In the genomic region with DNA sequence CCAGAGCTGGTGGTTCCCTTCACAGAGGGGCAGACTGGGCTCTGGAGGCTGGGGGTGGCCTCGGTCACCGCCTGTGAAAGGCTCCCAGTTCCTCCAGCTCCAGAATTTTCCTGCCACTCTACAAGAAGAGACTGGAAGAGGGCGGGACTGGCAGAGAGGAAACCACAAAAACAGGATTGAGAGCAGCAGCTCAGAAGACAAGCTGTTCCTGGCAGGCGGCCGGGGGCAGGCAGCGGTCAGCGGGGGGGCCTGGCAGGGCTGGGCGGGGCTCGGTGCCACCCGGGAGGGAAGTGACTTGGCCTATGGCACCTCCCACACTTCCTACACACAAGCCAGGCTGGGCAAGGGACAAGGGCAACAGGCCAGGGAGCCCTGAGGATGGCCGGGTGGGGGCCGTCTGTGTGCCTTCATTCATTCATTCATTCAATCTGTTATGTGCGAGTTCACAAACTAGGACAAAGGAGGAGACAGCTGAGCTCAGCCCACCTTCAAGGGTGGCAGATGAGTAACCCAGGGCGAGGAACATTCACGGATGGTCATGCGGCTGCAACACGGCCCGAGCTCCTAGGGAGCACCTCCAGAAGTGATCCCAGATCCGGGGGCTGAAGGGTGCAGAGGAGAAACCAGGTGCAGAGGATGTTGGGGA, we compare ENCODE assay signal across 8 cellular contexts. TPM values are rescaled to one million over a fixed set of nuclear protein-coding genes. Genes with fewer than 3 reads are reported as not detected.
A peak's percentile ranks its signal among the peaks of the same experiment; 100 is the strongest.
DNase-seq lines count a peak whose midpoint lies in the region; ATAC-seq and TF ChIP-seq lines count a peak whose summit lies in the region.

No MANE protein-coding gene starts in this region.

- no peak for TF ChIP-seq RAD21 in HCT116 (IDR thresholded peaks at IDR 0.05; ENCODE audit: low read depth)

- H3K27ac ChIP-seq in HCT116 (ENCODE audit: low read depth, low read length) = peak overlapping the region; percentile 93
- H3K27ac ChIP-seq in parathyroid adenoma = peak overlapping the region; percentile 76

- peak overlapping the region; percentile 66 for H3K9ac ChIP-seq in HCT116 (ENCODE audit: low read length)
- no peak overlapping the region for H3K9ac ChIP-seq in parathyroid adenoma

- no peak for TF ChIP-seq POLR2A in HCT116 (IDR thresholded peaks at IDR 0.05; ENCODE audit: borderline replicate concordance, extremely low read depth, insufficient read depth, insufficient read length)

- ATAC-seq in HCT116 (peak; percentile 64), Right ventricle myocardium superior (ENCODE audit: poor library complexity) (peak; percentile 96), HG03196 (IDR thresholded peaks at IDR 0.05; ENCODE audit: unreplicated experiment) (no peak)

- H3K36me3 ChIP-seq in HCT116 (ENCODE audit: control insufficient read depth in 1 of 2, insufficient read depth in 2 of 2, low read length in 2 of 2) = no peaks in the 10 kb centered on the region
- H3K36me3 ChIP-seq in parathyroid adenoma (ENCODE audit: control insufficient read depth, insufficient read depth, low read length) = no peaks in the 10 kb centered on the region

- TSS peak; percentile 68 for BruUV-seq in HCT116 (replicated peaks; lab: Mats Ljungman, UMichigan)

- H4K20me1 ChIP-seq in HCT116 (ENCODE audit: insufficient read depth) = no peaks in the 10 kb centered on the region

- TF ChIP-seq CTCF in HCT116 (IDR thresholded peaks at IDR 0.05 in 2 of 3, conservative IDR thresholded peaks at IDR 0.05 in 1 of 3; ENCODE audit: borderline replicate concordance in 1 of 3, insufficient read depth in 1 of 3, low read depth in 2 of 3, low read length in 2 of 3) (no peak), parathyroid adenoma (IDR thresholded peaks at IDR 0.05) (no peak), GM10266 (IDR thresholded peaks at IDR 0.05; ENCODE audit: control insufficient read depth, insufficient read depth, low read depth, missing control alignments) (no peak)

- peak overlapping the region; percentile 85 for H3K4me2 ChIP-seq in HCT116 (ENCODE audit: low read length)
- H3K4me2 ChIP-seq in parathyroid adenoma (ENCODE audit: low read length) = peak overlapping the region; percentile 84

- RAD21 ChIA-PET in HCT116 (lab: Charles Lee; ENCODE audit: low non-redundant PET in 1 of 2, low total read pairs in 2 of 2, uncharacterized antibody in 2 of 2, unreplicated experiment in 2 of 2) = no interaction called here

- CTCF ChIA-PET in HCT116 (lab: Charles Lee) = interaction anchor here (0.6 to 1.5 kb wide), 4 partner anchors 10 to 102 kb away, joined by 3 to 6 read pairs (median 4); no protein-coding TSS in a partner anchor

- H3K4me1 ChIP-seq in HCT116 (ENCODE audit: control insufficient read depth in 1 of 2, insufficient read depth in 2 of 2, low read length in 2 of 2) = peaks cover 62 to 82% of the 10 kb centered on the region in 2 experiments
- peaks cover 12% of the 10 kb centered on the region for H3K4me1 ChIP-seq in parathyroid adenoma

- H3K27me3 ChIP-seq in HCT116 (ENCODE audit: insufficient read depth, low read length) = no peaks in the 10 kb centered on the region
- no peaks in the 10 kb centered on the region for H3K27me3 ChIP-seq in parathyroid adenoma (ENCODE audit: control insufficient read depth, insufficient read depth, low read length)

- H3K4me3 ChIP-seq in HCT116 (replicated peaks in 1 of 2; ENCODE audit: low read depth in 1 of 2, low read length in 2 of 2) (peak overlapping the region; percentile 36 to 57), parathyroid adenoma (ENCODE audit: low read depth, low read length) (peak overlapping the region; percentile 55)

- DNase-seq in AG20443 (ENCODE audit: low spot score) (peak; percentile 91), HCT116 (ENCODE audit: low read depth, low spot score) (peak; percentile 84), NOMO-1 treated with DMSO at 0.1 percent for 48 hours (lab: John Stamatoyannopoulos, UW; ENCODE audit: unreplicated experiment) (peak; percentile 59), amniotic epithelial cell (ENCODE audit: low read depth) (peak; percentile 93), Right ventricle myocardium superior (peak; percentile 97), GM10266 (ENCODE audit: extremely low spot score) (no peak)

- H2AFZ ChIP-seq in HCT116 (ENCODE audit: low read depth, low read length, poor library complexity, severe bottlenecking) = no peak overlapping the region
- H2AFZ ChIP-seq in parathyroid adenoma = peak overlapping the region; percentile 76

- intact Hi-C loops in HCT116 (cut with micrococcal nuclease) (loop anchor here (5.0 kb wide), 1 partner anchor 120 kb away; the partner anchor contains the start of gene AP3D1), Right ventricle myocardium superior (cut with DNase I) (no loop called here)

- H3K79me2 ChIP-seq in HCT116 (ENCODE audit: insufficient read depth, low read length) = no peaks in the 10 kb centered on the region
- no peaks in the 10 kb centered on the region for H3K79me2 ChIP-seq in parathyroid adenoma

- H3K9me2 ChIP-seq in HCT116 (ENCODE audit: insufficient read depth) = no peaks in the 10 kb centered on the region

- POLR2A ChIA-PET in HCT116 (lab: Charles Lee) = interaction anchor here (0.6 to 2.6 kb wide), 10 partner anchors 9 to 443 kb away, joined by 3 to 14 read pairs (median 5); partner anchors contain the start of genes ADAT3, GADD45B, MKNK2 and SCAMP4

- H3K9me3 ChIP-seq in HCT116 (ENCODE audit: control insufficient read depth in 1 of 2, insufficient read depth in 1 of 2, low read depth in 1 of 2, low read length in 2 of 2) (peaks cover 0 to 11% of the 10 kb centered on the region in 2 experiments; a peak in 1 of 4 replicates), parathyroid adenoma (ENCODE audit: control insufficient read depth, low read length) (no peaks in the 10 kb centered on the region)

TF ChIP-seq in HCT116, 20 proteins besides CTCF, POLR2A, EP300 and RAD21 (continues in another document):
- TF ChIP-seq ELF1 (IDR thresholded peaks at IDR 0.05; ENCODE audit: borderline replicate concordance, low read depth) (no peak), ZBTB33 (IDR thresholded peaks at IDR 0.05; ENCODE audit: extremely low read depth, insufficient replicate concordance, low read length) (no peak), EZH2phosphoT487 (IDR thresholded peaks at IDR 0.05; ENCODE audit: borderline replicate concordance) (no peak), TCF7L2 (IDR thresholded peaks at IDR 0.05; ENCODE audit: borderline replicate concordance, extremely low read depth, insufficient read depth, insufficient read length) (no peak), CBX3 (IDR thresholded peaks at IDR 0.05; ENCODE audit: low read depth) (peak; percentile 91; the same call in 1 of the 2 replicates), SIN3A (IDR thresholded peaks at IDR 0.05; ENCODE audit: low read depth) (peak; percentile 84), YY1 (IDR thresholded peaks at IDR 0.05; ENCODE audit: extremely low read depth, insufficient replicate concordance, low read depth, low read length) (peak; percentile 69), EZH2 (IDR thresholded peaks at IDR 0.05) (no peak), SRF (IDR thresholded peaks at IDR 0.05; ENCODE audit: low read depth) (no peak), CEBPB (IDR thresholded peaks at IDR 0.05; ENCODE audit: low read depth) (no peak), EGR1 (IDR thresholded peaks at IDR 0.05; ENCODE audit: low read depth) (no peak), POLR2AphosphoS5 (IDR thresholded peaks at IDR 0.05; ENCODE audit: low read depth, low read length) (peak; percentile 88), ZFX (IDR thresholded peaks at IDR 0.05) (no peak), SP1 (IDR thresholded peaks at IDR 0.05; ENCODE audit: low read depth) (peak; percentile 98), ZNF274 (IDR thresholded peaks at IDR 0.05; ENCODE audit: low read depth, low read length) (no peak), JUND (IDR thresholded peaks at IDR 0.05) (no peak)
- TF ChIP-seq, protein P1, sequence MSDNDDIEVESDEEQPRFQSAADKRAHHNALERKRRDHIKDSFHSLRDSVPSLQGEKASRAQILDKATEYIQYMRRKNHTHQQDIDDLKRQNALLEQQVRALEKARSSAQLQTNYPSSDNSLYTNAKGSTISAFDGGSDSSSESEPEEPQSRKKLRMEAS (IDR thresholded peaks at IDR 0.05) = peak; percentile 87
- TF ChIP-seq, protein P2, sequence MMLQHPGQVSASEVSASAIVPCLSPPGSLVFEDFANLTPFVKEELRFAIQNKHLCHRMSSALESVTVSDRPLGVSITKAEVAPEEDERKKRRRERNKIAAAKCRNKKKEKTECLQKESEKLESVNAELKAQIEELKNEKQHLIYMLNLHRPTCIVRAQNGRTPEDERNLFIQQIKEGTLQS (IDR thresholded peaks at IDR 0.05) = no peak

RNA-seq across cellular contexts. Expression of gene BTBD2, which starts 16.9 kb away (rescaled TPM):
- total RNA-seq in HCT116 (2021; ENCODE audit: unreplicated experiment) (112 TPM), Right ventricle myocardium superior (56.3 TPM)
- polyA plus RNA-seq in HCT116 (2012) = 136 and 158 TPM in 2 replicates

RNA-seq across cellular contexts. Expression of gene MKNK2, which starts 18.6 kb away (rescaled TPM):
- total RNA-seq in HCT116 (2021; ENCODE audit: unreplicated experiment) (271 TPM), Right ventricle myocardium superior (238 TPM)
- polyA plus RNA-seq in HCT116 (2012) = 225 and 297 TPM in 2 replicates
